In genomic region chr4:140349816-140350215, GRCh38 we compare ENCODE assay signal across 17 cellular contexts. TPM values are rescaled to one million over a fixed set of nuclear protein-coding genes. Genes with fewer than 3 reads are reported as not detected.
DNase-seq lines count a peak whose midpoint lies in the region; TF ChIP-seq lines count a peak whose summit lies in the region.
"Had no signal": no experiment of that assay in that cellular context is flagged by ENCODE, and none has a peak within 500 bp of the region (broad histone marks: within the 10 kb centered on the region; RNA-seq: fewer than 3 reads in every experiment).

No MANE protein-coding gene starts in this region.

- no peak overlapping the region for H3K14ac ChIP-seq in trophoblast cell (ENCODE audit: low read length)
- no peak overlapping the region; the same call in 1 of the 2 replicates for H3K14ac ChIP-seq in H9 (ENCODE audit: insufficient read depth, low read length)

- no peak overlapping the region for H2BK15ac ChIP-seq in mesendoderm (replicated peaks; ENCODE audit: low read depth)
- H2BK15ac ChIP-seq in H9 (ENCODE audit: low read depth, low read length) = no peak overlapping the region

- H3K23me2 ChIP-seq in H9 (ENCODE audit: insufficient read length, low read depth, low read length, poor library complexity, severe bottlenecking) = no peaks in the 10 kb centered on the region

- H3K79me2 ChIP-seq in mesendoderm (ENCODE audit: control insufficient read depth, insufficient read depth, low read length) (no peaks in the 10 kb centered on the region), trophoblast cell (ENCODE audit: control insufficient read depth, insufficient read depth, low read length, poor library complexity) (no peaks in the 10 kb centered on the region), H9 (ENCODE audit: insufficient read depth, low read length) (no peaks in the 10 kb centered on the region)

- H4K91ac ChIP-seq in trophoblast cell (ENCODE audit: low read depth, low read length) (no peak overlapping the region), H9 (ENCODE audit: insufficient read length, low read depth, low read length) (no peak overlapping the region)

- no peak overlapping the region for H4K12ac ChIP-seq in trophoblast cell (ENCODE audit: low read depth, low read length)

- 45 to 63% methylated on average over 2 of the region's 2 CpGs for WGBS in endodermal cell (ENCODE audit: insufficient coverage in 1 of 2, insufficient read length in 1 of 2), 2 experiments
- WGBS in mesendoderm (ENCODE audit: extremely low coverage, insufficient coverage, low lambda C conversion rate) = no CpG with 5 or more reads among the region's 2 CpGs
- WGBS in trophoblast cell (ENCODE audit: extremely low coverage, insufficient coverage, insufficient read length) = no CpG with 5 or more reads among the region's 2 CpGs
- WGBS in H9 (ENCODE audit: extremely low coverage, insufficient read length, low lambda C conversion rate) = no CpG with 5 or more reads among the region's 2 CpGs

- H3K18ac ChIP-seq in mesendoderm (ENCODE audit: low read length) = no peak overlapping the region
- no peak overlapping the region for H3K18ac ChIP-seq in trophoblast cell (ENCODE audit: low read length)
- H3K18ac ChIP-seq in H9 (ENCODE audit: insufficient read length, low read depth, low read length) = no peak overlapping the region

- peaks cover 50% of the 10 kb centered on the region for H3K4me1 Mint-ChIP-seq in endodermal cell
- H3K4me1 Mint-ChIP-seq in H9 = peaks cover 31 to 38% of the 10 kb centered on the region in 2 experiments
- H3K4me1 Mint-ChIP-seq: IgD-negative memory B cell had no signal

- H3K36me3 ChIP-seq in endodermal cell (ENCODE audit: control insufficient read depth, insufficient read depth, low read length) (no peaks in the 10 kb centered on the region), mesendoderm (ENCODE audit: control insufficient read depth, insufficient read depth, low read length) (no peaks in the 10 kb centered on the region), trophoblast cell (ENCODE audit: control insufficient read depth in 1 of 2, insufficient read depth in 2 of 2, low read length in 2 of 2) (no peaks in the 10 kb centered on the region)
- H3K36me3 ChIP-seq: BE2C had no signal

- H2AK5ac ChIP-seq in mesendoderm (ENCODE audit: low read length) (no peak overlapping the region), trophoblast cell (ENCODE audit: low read length) (no peak overlapping the region), H9 (ENCODE audit: insufficient read length, low read length) (no peak overlapping the region)

- H3K36me3 Mint-ChIP-seq in endodermal cell (ENCODE audit: low read depth) (no peaks in the 10 kb centered on the region), H9 (ENCODE audit: insufficient read depth in 1 of 3, low read depth in 3 of 3) (no peaks in the 10 kb centered on the region)
- H3K36me3 Mint-ChIP-seq: CD4-positive, CD25-positive, alpha-beta regulatory T cell; CD8-positive, alpha-beta memory T cell; IgD-negative memory B cell had no signal

- H3K23ac ChIP-seq in mesendoderm (ENCODE audit: low read length) = no peak overlapping the region
- no peak overlapping the region for H3K23ac ChIP-seq in trophoblast cell (ENCODE audit: low read length)
- H3K23ac ChIP-seq in H9 (ENCODE audit: insufficient read length, low read depth, low read length) = no peak overlapping the region

- H3K4me3 Mint-ChIP-seq in endodermal cell = no peak overlapping the region
- H3K4me3 Mint-ChIP-seq in H9 = no peak overlapping the region; a peak in 1 of 5 replicates
- H3K4me3 Mint-ChIP-seq: CD4-positive, CD25-positive, alpha-beta regulatory T cell; CD8-positive, alpha-beta memory T cell; IgD-negative memory B cell had no signal

- H4K5ac ChIP-seq in mesendoderm (ENCODE audit: low read length) (no peak overlapping the region), H9 (ENCODE audit: insufficient read length, low read depth, low read length) (no peak overlapping the region)

- H3K4me3 ChIP-seq in endodermal cell (ENCODE audit: low read length) (no peak overlapping the region), mesendoderm (ENCODE audit: low read length) (no peak overlapping the region), trophoblast cell (ENCODE audit: low read depth, low read length) (no peak overlapping the region)
- H3K4me3 ChIP-seq: GM12878 had no signal

- H3K4me1 ChIP-seq in endodermal cell (ENCODE audit: control insufficient read depth, insufficient read depth, low read length) = peaks cover 10% of the 10 kb centered on the region
- H3K4me1 ChIP-seq in mesendoderm (ENCODE audit: control insufficient read depth, low read depth, low read length) = peaks cover 5% of the 10 kb centered on the region
- no peaks in the 10 kb centered on the region for H3K4me1 ChIP-seq in trophoblast cell (ENCODE audit: control insufficient read depth in 1 of 2, insufficient read depth in 2 of 2, low read length in 2 of 2)
- H3K4me1 ChIP-seq in H9 (ENCODE audit: insufficient read depth, low read length) = peaks cover 14% of the 10 kb centered on the region; the same call in 1 of the 2 replicates
- H3K4me1 ChIP-seq: BE2C had no signal

- H3K27me3 ChIP-seq in endodermal cell (ENCODE audit: control insufficient read depth, insufficient read depth, low read length, poor library complexity, severe bottlenecking) (no peaks in the 10 kb centered on the region), mesendoderm (ENCODE audit: insufficient read depth, low read length, poor library complexity) (no peaks in the 10 kb centered on the region), trophoblast cell (ENCODE audit: insufficient read depth, low read length) (no peaks in the 10 kb centered on the region), H9 (ENCODE audit: insufficient read depth, low read length) (no peaks in the 10 kb centered on the region; the same call in 1 of the 2 replicates)
- H3K27me3 ChIP-seq: BE2C had no signal

- no peak overlapping the region for H3K56ac ChIP-seq in mesendoderm (ENCODE audit: low read length)
- no peak overlapping the region for H3K56ac ChIP-seq in H9 (ENCODE audit: insufficient read length, low read depth, low read length)

- H3K9me3 Mint-ChIP-seq in endodermal cell = no peaks in the 10 kb centered on the region
- no peaks in the 10 kb centered on the region for H3K9me3 Mint-ChIP-seq in H9
- H3K9me3 Mint-ChIP-seq: CD4-positive, CD25-positive, alpha-beta regulatory T cell; CD8-positive, alpha-beta memory T cell; IgD-negative memory B cell had no signal

- DNase-seq in NCI-H69 (lab: John Stamatoyannopoulos, UW) (peak; percentile 12), endodermal cell (peak; percentile 79), mesendoderm (peak; percentile 89), activated gamma-delta T cell (lab: John Stamatoyannopoulos, UW) (no peak), trophoblast cell (no peak), H9 (no peak)
- DNase-seq: BE2C; C1 segment of cervical spinal cord; CD4-positive, CD25-positive, alpha-beta regulatory T cell; CD8-positive, alpha-beta memory T cell; COR-L47; DMS 273 treated with DMSO at 0.1 percent for 48 hours; DMS53; DND-41; EL had no signal

- H3K79me1 ChIP-seq in mesendoderm (ENCODE audit: low read length) = no peaks in the 10 kb centered on the region
- no peaks in the 10 kb centered on the region for H3K79me1 ChIP-seq in trophoblast cell (ENCODE audit: low read length)
- no peaks in the 10 kb centered on the region for H3K79me1 ChIP-seq in H9 (ENCODE audit: insufficient read depth, low read depth, low read length, poor library complexity, severe bottlenecking)

- H2BK5ac ChIP-seq in mesendoderm (ENCODE audit: low read length) (no peak overlapping the region), trophoblast cell (ENCODE audit: low read depth, low read length, poor library complexity) (no peak overlapping the region), H9 (ENCODE audit: insufficient read length, low read length) (no peak overlapping the region)

- H3T11ph ChIP-seq in H9 (ENCODE audit: low read length) = no peak overlapping the region

- H2BK120ac ChIP-seq in mesendoderm (ENCODE audit: low read depth, low read length) (no peak overlapping the region), trophoblast cell (ENCODE audit: insufficient read depth, low read length, poor library complexity) (no peak overlapping the region), H9 (ENCODE audit: low read depth, low read length, poor library complexity, severe bottlenecking) (no peak overlapping the region)

- H3K27ac Mint-ChIP-seq in endodermal cell = no peak overlapping the region
- no peak overlapping the region for H3K27ac Mint-ChIP-seq in H9
- H3K27ac Mint-ChIP-seq: CD4-positive, CD25-positive, alpha-beta regulatory T cell; CD8-positive, alpha-beta memory T cell; IgD-negative memory B cell had no signal

- no peak overlapping the region for H3K4me2 ChIP-seq in mesendoderm (ENCODE audit: low read length)
- no peak overlapping the region for H3K4me2 ChIP-seq in trophoblast cell (ENCODE audit: low read length)
- H3K4me2 ChIP-seq in H9 (ENCODE audit: insufficient read depth, insufficient read length, low read length) = no peak overlapping the region

- no peak overlapping the region for H2AFZ ChIP-seq in trophoblast cell (ENCODE audit: insufficient read depth, low read length, poor library complexity)
- no peak overlapping the region for H2AFZ ChIP-seq in H9 (ENCODE audit: low read length)

- no peaks in the 10 kb centered on the region for H3K27me3 Mint-ChIP-seq in endodermal cell (ENCODE audit: insufficient read depth)
- peaks cover 10% of the 10 kb centered on the region for H3K27me3 Mint-ChIP-seq in H9 (ENCODE audit: low read depth)

- TF ChIP-seq CTCF in endodermal cell (conservative IDR thresholded peaks at IDR 0.05) (no peak), H9 (conservative IDR thresholded peaks at IDR 0.05) (no peak)

- H3K9me3 ChIP-seq in endodermal cell (ENCODE audit: control insufficient read depth, low read length) (no peaks in the 10 kb centered on the region), trophoblast cell (ENCODE audit: insufficient read depth, low read depth, low read length) (peaks cover 3% of the 10 kb centered on the region), H9 (ENCODE audit: control insufficient read depth, low read depth, low read length) (no peaks in the 10 kb centered on the region)
- H3K9me3 ChIP-seq: BE2C had no signal

- no peak overlapping the region for H2BK20ac ChIP-seq in H9 (ENCODE audit: low read depth, low read length, poor library complexity, severe bottlenecking)

- no peak overlapping the region for H2BK12ac ChIP-seq in trophoblast cell (ENCODE audit: low read length)
- H2BK12ac ChIP-seq in H9 (ENCODE audit: insufficient read length, low read depth, low read length) = no peak overlapping the region

- H3K9ac ChIP-seq in endodermal cell (ENCODE audit: extremely low read depth, low read length, poor library complexity, severe bottlenecking) (no peak overlapping the region), mesendoderm (ENCODE audit: low read length) (no peak overlapping the region), trophoblast cell (ENCODE audit: low read length) (no peak overlapping the region), H9 (ENCODE audit: extremely low read depth, insufficient read length, low read length) (no peak overlapping the region)

- H3K4ac ChIP-seq in mesendoderm (ENCODE audit: low read depth, low read length) (no peak overlapping the region), trophoblast cell (ENCODE audit: low read depth, low read length) (no peak overlapping the region), H9 (ENCODE audit: low read depth, low read length) (no peak overlapping the region)

- H3K27ac ChIP-seq in endodermal cell (ENCODE audit: low read depth, low read length) (no peak overlapping the region), mesendoderm (ENCODE audit: low read depth, low read length) (no peak overlapping the region), trophoblast cell (ENCODE audit: low read depth, low read length) (no peak overlapping the region), H9 (ENCODE audit: insufficient read length, low read depth, low read length) (no peak overlapping the region)

- no peak overlapping the region for H4K8ac ChIP-seq in mesendoderm (ENCODE audit: low read depth, low read length)
- H4K8ac ChIP-seq in trophoblast cell (ENCODE audit: low read depth, low read length) = no peak overlapping the region
- H4K8ac ChIP-seq in H9 (replicated peaks; ENCODE audit: insufficient read length, low read depth, low read length) = no peak overlapping the region

- H4K20me1 ChIP-seq in H9 (ENCODE audit: control insufficient read depth, insufficient read depth, insufficient read length) = no peaks in the 10 kb centered on the region

RNA-seq across cellular contexts. Expression of gene SCOC, which starts 23.6 kb away (rescaled TPM):
- 10 to 100 TPM; 60.8 to 79.9 TPM for total RNA-seq in endodermal cell
- 98.4 TPM for polyA plus RNA-seq in endodermal cell (2013, experiment 1 of 2)
- polyA plus RNA-seq in endodermal cell (2013, experiment 2 of 2) = 103 TPM
- polyA plus RNA-seq in mesendoderm (2013, experiment 1 of 2) = 31.3 TPM
- polyA plus RNA-seq in mesendoderm (2013, experiment 2 of 2) = 31.6 TPM
- 36.7 and 38.1 TPM in 2 replicates for polyA plus RNA-seq in trophoblast cell (2013)
- 29.4 and 30.4 TPM in 2 replicates for total RNA-seq in H9 (2021)

Comparison
In these comparisons a context has a peak if more than half of its experiments do, and no peak if none do; other contexts are left out.
1. DNase-seq: peak in NCI-H69 (single experiment), endodermal cell (single experiment) and mesendoderm (single experiment); none in activated gamma-delta T cell (single experiment), trophoblast cell (0 of 2) and H9 (single experiment).